Comparison of ENCODE assay signal across 8 cellular contexts in the genomic region with DNA sequence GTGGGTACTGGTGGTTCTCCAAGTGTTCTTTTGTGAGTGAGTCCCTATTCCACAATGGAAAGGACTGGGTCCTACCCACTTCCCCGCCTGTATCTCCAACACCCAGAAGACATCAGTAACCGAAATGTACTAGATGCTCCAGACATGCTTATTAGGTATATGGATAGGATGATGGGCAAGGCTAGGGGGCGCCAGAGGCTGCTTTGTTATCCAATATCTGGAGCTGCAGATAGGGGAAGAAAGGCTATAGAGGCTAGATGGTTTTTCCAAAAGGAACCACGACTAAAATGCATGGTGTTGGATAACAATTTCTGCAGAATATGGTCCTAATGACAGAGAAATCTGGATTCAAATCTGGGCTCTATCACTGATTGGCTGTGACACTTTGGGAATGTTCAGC. TPM values are rescaled to one million over a fixed set of nuclear protein-coding genes. Genes with fewer than 3 reads are reported as not detected.
DNase-seq lines count a peak whose midpoint lies in the region; ATAC-seq and TF ChIP-seq lines count a peak whose summit lies in the region.

No MANE protein-coding gene starts in this region.

- H3K79me2 ChIP-seq in OCI-LY3 (ENCODE audit: low read length), result no peaks in the 10 kb centered on the region

- H3K36me3 ChIP-seq in OCI-LY3 (replicated peaks; ENCODE audit: low read depth, low read length) (peaks cover 37% of the 10 kb centered on the region), psoas muscle (ENCODE audit: insufficient read depth in 1 of 2, low read depth in 1 of 2) (no peaks in the 10 kb centered on the region)

- H3K27me3 ChIP-seq in OCI-LY3 (ENCODE audit: low read depth, low read length), result no peaks in the 10 kb centered on the region
- H3K27me3 ChIP-seq in psoas muscle (ENCODE audit: insufficient read depth in 3 of 3, low read length in 2 of 3), result no peaks in the 10 kb centered on the region

- POLR2A ChIA-PET in HEK293T (lab: Yijun Ruan, JAX), result no interaction called here

- WGBS in psoas muscle, 3 donors, result 39 to 52% (median 45%) methylated on average over 4 of the region's 4 CpGs

- H3K4me1 ChIP-seq in OCI-LY3 (ENCODE audit: low read length) (peaks cover 53% of the 10 kb centered on the region), psoas muscle (no peaks in the 10 kb centered on the region)

- no peak overlapping the region for H3K9ac ChIP-seq in OCI-LY3 (ENCODE audit: low read length)

- ATAC-seq in Right ventricle myocardium superior (ENCODE audit: poor library complexity) (peak; percentile 69), psoas muscle (peak in 2 of 4 donors; percentile 59 to 69), GM18870 (IDR thresholded peaks at IDR 0.05; ENCODE audit: unreplicated experiment) (no peak), GM18868 (IDR thresholded peaks at IDR 0.05; ENCODE audit: unreplicated experiment) (no peak)

- H3K4me3 ChIP-seq in OCI-LY3 (ENCODE audit: low read length), result no peak overlapping the region
- no peak overlapping the region for H3K4me3 ChIP-seq in psoas muscle

- peak; percentile 79 for TF ChIP-seq CTCF in OCI-LY3 (IDR thresholded peaks at IDR 0.05; ENCODE audit: low read depth, low read length)
- peak; percentile 44 for TF ChIP-seq CTCF in psoas muscle (IDR thresholded peaks at IDR 0.05)

- H2AFZ ChIP-seq in OCI-LY3 (ENCODE audit: low read depth, low read length), result no peak overlapping the region

- H3K27ac ChIP-seq in OCI-LY3 (ENCODE audit: low read length) (no peak overlapping the region), psoas muscle (no peak overlapping the region)

- H3K4me2 ChIP-seq in OCI-LY3 (ENCODE audit: low read length), result no peak overlapping the region

- intact Hi-C loops in Right ventricle myocardium superior (cut with DNase I) (no loop called here), psoas muscle (cut with DNase I) (loop anchor here in 1 of 2 donors (10.0 kb wide), 1 partner anchor 382 kb away; no protein-coding TSS in a partner anchor)

- peak; percentile 89 for DNase-seq in CD1c-positive myeloid dendritic cell (ENCODE audit: extremely low spot score)
- peak; percentile 58 for DNase-seq in HEK293T (ENCODE audit: extremely low spot score)
- peak; percentile 79 to 81 for DNase-seq in activated T-cell treated with anti-CD3 and anti-CD28 coated beads, Interleukin-2, amount 50 U/mL, for 48 hours
- DNase-seq in Right ventricle myocardium superior, result peak; percentile 88
- peak; percentile 60 to 80 for DNase-seq in psoas muscle

- CTCF ChIA-PET in HEK293T (lab: Yijun Ruan, JAX), result interaction anchor here (0.6 to 0.9 kb wide), 4 partner anchors 8 to 382 kb away, joined by 3 to 5 read pairs (median 3); no protein-coding TSS in a partner anchor

- no peaks in the 10 kb centered on the region for H4K20me1 ChIP-seq in OCI-LY3 (ENCODE audit: insufficient read depth, low read length)

- H3K9me3 ChIP-seq in OCI-LY3 (ENCODE audit: insufficient read depth, low read length) (no peaks in the 10 kb centered on the region), psoas muscle (no peaks in the 10 kb centered on the region)

TF ChIP-seq in HEK293T, 16 proteins besides CTCF, POLR2A, EP300 and RAD21:
- TF ChIP-seq, protein P1, sequence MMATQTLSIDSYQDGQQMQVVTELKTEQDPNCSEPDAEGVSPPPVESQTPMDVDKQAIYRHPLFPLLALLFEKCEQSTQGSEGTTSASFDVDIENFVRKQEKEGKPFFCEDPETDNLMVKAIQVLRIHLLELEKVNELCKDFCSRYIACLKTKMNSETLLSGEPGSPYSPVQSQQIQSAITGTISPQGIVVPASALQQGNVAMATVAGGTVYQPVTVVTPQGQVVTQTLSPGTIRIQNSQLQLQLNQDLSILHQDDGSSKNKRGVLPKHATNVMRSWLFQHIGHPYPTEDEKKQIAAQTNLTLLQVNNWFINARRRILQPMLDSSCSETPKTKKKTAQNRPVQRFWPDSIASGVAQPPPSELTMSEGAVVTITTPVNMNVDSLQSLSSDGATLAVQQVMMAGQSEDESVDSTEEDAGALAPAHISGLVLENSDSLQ (IDR thresholded peaks at IDR 0.05), result no peak
- no peak for TF ChIP-seq FOXK2 (IDR thresholded peaks at IDR 0.05)

RNA-seq across cellular contexts. Expression of a gene that starts 56.2 kb away (rescaled TPM):
- 68.5 TPM for total RNA-seq in Right ventricle myocardium superior
- total RNA-seq in psoas muscle, result 10 to 100 TPM; 30.4 to 60.6 (median 57.4) TPM
- 10 to 100 TPM; 14.4 to 49.0 (median 38.4) TPM for polyA plus RNA-seq in psoas muscle
